ENCODE assay signal across 1 cellular context in genomic region chr17:55750750-55751641, GRCh38.
TF ChIP-seq lines count a peak whose summit lies in the region.

TSS of gene PCTP (plus strand) at chr17:55751051. CDS start at chr17:55751104, 53 bp downstream.

TF ChIP-seq in HepG2, 621 proteins besides CTCF, POLR2A, EP300 and RAD21 (continued from another document and continues in another):
- TF ChIP-seq HMGXB3 (CRISPR knock-in tag; IDR thresholded peaks at IDR 0.05; ENCODE audit: borderline replicate concordance) = peak; percentile 75
- TF ChIP-seq SIN3B (IDR thresholded peaks at IDR 0.05; ENCODE audit: low read length) = no peak
- TF ChIP-seq ZNF280B (CRISPR knock-in tag; IDR thresholded peaks at IDR 0.05; ENCODE audit: borderline replicate concordance) = no peak; the same call in 1 of the 2 replicates
- no peak for TF ChIP-seq NR3C1 (CRISPR knock-in tag; IDR thresholded peaks at IDR 0.05)
- 0 out of 2 replicates have a peak, but pooled peaks have one; percentile 80 for TF ChIP-seq EEA1 (CRISPR knock-in tag; IDR thresholded peaks at IDR 0.05; ENCODE audit: borderline replicate concordance)
- peak; percentile 80 for TF ChIP-seq POLR2AphosphoS5 (IDR thresholded peaks at IDR 0.05; ENCODE audit: low read depth, low read length)
- TF ChIP-seq PCBP1 (IDR thresholded peaks at IDR 0.05; ENCODE audit: borderline replicate concordance, low read depth, low read length) = 0 out of 2 replicates have a peak, but pooled peaks have one; percentile 45
- peak; percentile 85 for TF ChIP-seq EED (CRISPR knock-in tag; IDR thresholded peaks at IDR 0.05)
- no peak for TF ChIP-seq MAFF (IDR thresholded peaks at IDR 0.05; ENCODE audit: low read depth, low read length)
- TF ChIP-seq ZNF124 (CRISPR knock-in tag; IDR thresholded peaks at IDR 0.05) = peak; percentile 90
- TF ChIP-seq ZMYM2 (CRISPR knock-in tag; IDR thresholded peaks at IDR 0.05) = no peak
- no peak for TF ChIP-seq ZNF576 (CRISPR knock-in tag; IDR thresholded peaks at IDR 0.05)
- TF ChIP-seq ZBTB39 (CRISPR knock-in tag; IDR thresholded peaks at IDR 0.05) = no peak; the same call in 1 of the 2 replicates
- peak; percentile 99 for TF ChIP-seq PHF8 (CRISPR knock-in tag; IDR thresholded peaks at IDR 0.05)
- TF ChIP-seq NCOR1 (IDR thresholded peaks at IDR 0.05; ENCODE audit: borderline replicate concordance, low read length) = no peak
- peak; percentile 76 for TF ChIP-seq ZMYM3 (CRISPR knock-in tag; IDR thresholded peaks at IDR 0.05)
- peak; percentile 86 for TF ChIP-seq SRY (CRISPR knock-in tag; IDR thresholded peaks at IDR 0.05)
- TF ChIP-seq ZNF883 (CRISPR knock-in tag; IDR thresholded peaks at IDR 0.05; ENCODE audit: not compliant biosample characterization) = peak; percentile 91
- TF ChIP-seq MEF2D (CRISPR knock-in tag; IDR thresholded peaks at IDR 0.05) = peak; percentile 49; the same call in 1 of the 2 replicates
- TF ChIP-seq NR2C2 (CRISPR knock-in tag; IDR thresholded peaks at IDR 0.05; ENCODE audit: borderline replicate concordance) = peak; percentile 59
- peak; percentile 69; the same call in 1 of the 2 replicates for TF ChIP-seq ZNF317 (CRISPR knock-in tag; IDR thresholded peaks at IDR 0.05)
- peak; percentile 19 for TF ChIP-seq PRPF4 (IDR thresholded peaks at IDR 0.05; ENCODE audit: low read depth, low read length, poor library complexity, severe bottlenecking)
- peak; percentile 91 for TF ChIP-seq CCDC6 (CRISPR knock-in tag; IDR thresholded peaks at IDR 0.05)
- TF ChIP-seq FOXP4 (CRISPR knock-in tag; IDR thresholded peaks at IDR 0.05) = peak; percentile 56; the same call in 1 of the 2 replicates
- TF ChIP-seq FOXK2 (IDR thresholded peaks at IDR 0.05) = no peak
- TF ChIP-seq KMT2A (CRISPR knock-in tag; IDR thresholded peaks at IDR 0.05) = peak; percentile 81; the same call in 1 of the 2 replicates
- peak; percentile 95 for TF ChIP-seq KAT8 (CRISPR knock-in tag; IDR thresholded peaks at IDR 0.05)
- peak; percentile 43; the same call in 1 of the 2 replicates for TF ChIP-seq HIC2 (CRISPR knock-in tag; IDR thresholded peaks at IDR 0.05; ENCODE audit: low read depth)
- TF ChIP-seq, protein P1, sequence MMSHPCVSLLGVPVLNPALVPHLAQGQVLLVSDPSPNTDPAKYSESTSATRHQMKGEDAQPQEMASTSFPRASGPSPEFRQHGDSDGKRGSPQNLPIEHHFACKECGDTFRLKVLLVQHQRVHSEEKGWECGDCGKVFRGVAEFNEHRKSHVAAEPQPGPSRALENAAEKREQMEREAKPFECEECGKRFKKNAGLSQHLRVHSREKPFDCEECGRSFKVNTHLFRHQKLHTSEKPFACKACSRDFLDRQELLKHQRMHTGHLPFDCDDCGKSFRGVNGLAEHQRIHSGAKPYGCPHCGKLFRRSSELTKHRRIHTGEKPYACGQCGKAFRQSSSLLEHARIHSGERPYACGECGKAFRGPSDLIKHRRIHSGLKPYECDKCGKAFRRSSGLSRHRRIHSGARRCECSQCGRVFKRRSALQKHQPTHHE (CRISPR knock-in tag; IDR thresholded peaks at IDR 0.05; ENCODE audit: borderline replicate concordance) = 0 out of 2 replicates have a peak, but pooled peaks have one; percentile 25
- TF ChIP-seq MAF1 (CRISPR knock-in tag; IDR thresholded peaks at IDR 0.05; ENCODE audit: borderline replicate concordance) = peak; percentile 73; the same call in 1 of the 2 replicates
- TF ChIP-seq REXO4 (CRISPR knock-in tag; IDR thresholded peaks at IDR 0.05; ENCODE audit: borderline replicate concordance) = 0 out of 2 replicates have a peak, but pooled peaks have one; percentile 36
- TF ChIP-seq KMT2B (CRISPR knock-in tag; IDR thresholded peaks at IDR 0.05) = peak; percentile 92
- peak; percentile 98 for TF ChIP-seq ZFY (CRISPR knock-in tag; IDR thresholded peaks at IDR 0.05)
- peak; percentile 43; the same call in 1 of the 2 replicates for TF ChIP-seq ZNF296 (CRISPR knock-in tag; conservative IDR thresholded peaks at IDR 0.05)
- TF ChIP-seq, protein P2, sequence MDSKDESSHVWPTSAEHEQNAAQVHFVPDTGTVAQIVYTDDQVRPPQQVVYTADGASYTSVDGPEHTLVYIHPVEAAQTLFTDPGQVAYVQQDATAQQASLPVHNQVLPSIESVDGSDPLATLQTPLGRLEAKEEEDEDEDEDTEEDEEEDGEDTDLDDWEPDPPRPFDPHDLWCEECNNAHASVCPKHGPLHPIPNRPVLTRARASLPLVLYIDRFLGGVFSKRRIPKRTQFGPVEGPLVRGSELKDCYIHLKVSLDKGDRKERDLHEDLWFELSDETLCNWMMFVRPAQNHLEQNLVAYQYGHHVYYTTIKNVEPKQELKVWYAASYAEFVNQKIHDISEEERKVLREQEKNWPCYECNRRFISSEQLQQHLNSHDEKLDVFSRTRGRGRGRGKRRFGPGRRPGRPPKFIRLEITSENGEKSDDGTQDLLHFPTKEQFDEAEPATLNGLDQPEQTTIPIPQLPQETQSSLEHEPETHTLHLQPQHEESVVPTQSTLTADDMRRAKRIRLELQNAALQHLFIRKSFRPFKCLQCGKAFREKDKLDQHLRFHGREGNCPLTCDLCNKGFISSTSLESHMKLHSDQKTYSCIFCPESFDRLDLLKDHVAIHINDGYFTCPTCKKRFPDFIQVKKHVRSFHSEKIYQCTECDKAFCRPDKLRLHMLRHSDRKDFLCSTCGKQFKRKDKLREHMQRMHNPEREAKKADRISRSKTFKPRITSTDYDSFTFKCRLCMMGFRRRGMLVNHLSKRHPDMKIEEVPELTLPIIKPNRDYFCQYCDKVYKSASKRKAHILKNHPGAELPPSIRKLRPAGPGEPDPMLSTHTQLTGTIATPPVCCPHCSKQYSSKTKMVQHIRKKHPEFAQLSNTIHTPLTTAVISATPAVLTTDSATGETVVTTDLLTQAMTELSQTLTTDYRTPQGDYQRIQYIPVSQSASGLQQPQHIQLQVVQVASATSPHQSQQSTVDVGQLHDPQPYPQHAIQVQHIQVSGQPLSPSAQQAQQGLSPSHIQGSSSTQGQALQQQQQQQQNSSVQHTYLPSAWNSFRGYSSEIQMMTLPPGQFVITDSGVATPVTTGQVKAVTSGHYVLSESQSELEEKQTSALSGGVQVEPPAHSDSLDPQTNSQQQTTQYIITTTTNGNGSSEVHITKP (CRISPR knock-in tag; IDR thresholded peaks at IDR 0.05; ENCODE audit: low read depth) = peak; percentile 74; the same call in 1 of the 2 replicates
- peak; percentile 51; the same call in 1 of the 2 replicates for TF ChIP-seq ZNF703 (CRISPR knock-in tag; IDR thresholded peaks at IDR 0.05; ENCODE audit: borderline replicate concordance)
- peak; percentile 78 for TF ChIP-seq GATAD2A (CRISPR knock-in tag; IDR thresholded peaks at IDR 0.05)
- peak; percentile 65; the same call in 1 of the 2 replicates for TF ChIP-seq BCL6 (CRISPR knock-in tag; IDR thresholded peaks at IDR 0.05)
- peak; percentile 80; the same call in 1 of the 2 replicates for TF ChIP-seq NAIF1 (CRISPR knock-in tag; IDR thresholded peaks at IDR 0.05; ENCODE audit: borderline replicate concordance)
- peak; percentile 91 for TF ChIP-seq SALL1 (CRISPR knock-in tag; IDR thresholded peaks at IDR 0.05)
- TF ChIP-seq GABPA (IDR thresholded peaks at IDR 0.05; ENCODE audit: low read depth, low read length) = peak; percentile 69
- TF ChIP-seq GABPA (CRISPR knock-in tag; IDR thresholded peaks at IDR 0.05; ENCODE audit: low read depth) = peak; percentile 85
- no peak for TF ChIP-seq ZNF776 (CRISPR knock-in tag; IDR thresholded peaks at IDR 0.05)
- TF ChIP-seq KLF16 (CRISPR knock-in tag; IDR thresholded peaks at IDR 0.05) = peak in 1 of 2 experiments; percentile 87; a peak in 2 of 4 replicates
- peak; percentile 76; the same call in 1 of the 2 replicates for TF ChIP-seq ZNF616 (CRISPR knock-in tag; IDR thresholded peaks at IDR 0.05; ENCODE audit: low read depth)
